ENCODE assay signal across 8 cellular contexts in genomic region chr16:50665128-50665878, GRCh38. TPM values are rescaled to one million over a fixed set of nuclear protein-coding genes. Genes with fewer than 3 reads are reported as not detected.
DNase-seq lines count a peak whose midpoint lies in the region; ATAC-seq lines count a peak whose summit lies in the region.

No MANE protein-coding gene starts in this region.

- peaks cover 34% of the 10 kb centered on the region for H3K36me3 Mint-ChIP-seq in activated naive CD4-positive, alpha-beta T cell treated with anti-CD3 and anti-CD28 coated beads, Interleukin-2, amount 10 ng/mL, durations not matched to agents 7 days and 5 days

- CTCF ChIA-PET in activated naive CD4-positive, alpha-beta T cell treated with anti-CD3 and anti-CD28 coated beads, Interleukin-2, amount 10 ng/mL, durations not matched to agents 7 days and 5 days (lab: Charles Lee) = interaction anchor here (0.5 to 11.9 kb wide), 39 partner anchors 8 to 640 kb away, joined by 3 to 239 read pairs (median 4); partner anchors contain the start of genes CNEP1R1, CYLD, NKD1 and SNX20

- peaks cover 47% of the 10 kb centered on the region for H3K4me1 Mint-ChIP-seq in activated naive CD4-positive, alpha-beta T cell treated with anti-CD3 and anti-CD28 coated beads, Interleukin-2, amount 10 ng/mL, durations not matched to agents 7 days and 5 days

- no peaks in the 10 kb centered on the region for H3K9me3 ChIP-seq in HUES64 (ENCODE audit: insufficient read depth, low read depth, low read length)
- no peaks in the 10 kb centered on the region for H3K9me3 ChIP-seq in SJSA1 (replicated peaks)
- H3K9me3 ChIP-seq in stomach smooth muscle (ENCODE audit: control insufficient read depth in 2 of 2, low read length in 2 of 2) = no peaks in the 10 kb centered on the region

- 29% methylated on average over 40 of the region's 40 CpGs for WGBS in HUES64

- H3K9me3 Mint-ChIP-seq in activated naive CD4-positive, alpha-beta T cell treated with anti-CD3 and anti-CD28 coated beads, Interleukin-2, amount 10 ng/mL, durations not matched to agents 7 days and 5 days = peaks cover 8% of the 10 kb centered on the region

- peak; percentile 90 for DNase-seq in GM03348 (ENCODE audit: low spot score)
- peak; percentile 67 to 77 for DNase-seq in SJSA1 (ENCODE audit: low read depth in 1 of 2, low spot score in 2 of 2)
- peak; percentile 88 for DNase-seq in activated naive CD4-positive, alpha-beta T cell treated with anti-CD3 and anti-CD28 coated beads, Interleukin-2, amount 10 ng/mL, durations not matched to agents 7 days and 5 days
- peak; percentile 59 for DNase-seq in globus pallidus (ENCODE audit: low spot score)
- DNase-seq in non-pigmented ciliary epithelial cell (ENCODE audit: low read depth) = peak; percentile 20

- no peaks in the 10 kb centered on the region for H3K36me3 ChIP-seq in HUES64 (ENCODE audit: insufficient read depth, low read length)
- H3K36me3 ChIP-seq in SJSA1 = no peaks in the 10 kb centered on the region
- H3K36me3 ChIP-seq in stomach smooth muscle (ENCODE audit: control insufficient read depth in 2 of 2, insufficient read depth in 2 of 2, low read length in 2 of 2) = no peaks in the 10 kb centered on the region

- ATAC-seq in GM21737 (IDR thresholded peaks at IDR 0.05; ENCODE audit: unreplicated experiment) = no peak

- peak overlapping the region; percentile 81 for H3K27ac Mint-ChIP-seq in activated naive CD4-positive, alpha-beta T cell treated with anti-CD3 and anti-CD28 coated beads, Interleukin-2, amount 10 ng/mL, durations not matched to agents 7 days and 5 days

- H3K27me3 ChIP-seq in HUES64 (ENCODE audit: insufficient read depth, low read length) (peaks cover 6% of the 10 kb centered on the region), SJSA1 (replicated peaks) (no peaks in the 10 kb centered on the region), stomach smooth muscle (ENCODE audit: control insufficient read depth in 1 of 2, insufficient read depth in 2 of 2, low read length in 2 of 2) (no peaks in the 10 kb centered on the region)

- H3K27ac ChIP-seq in HUES64 (ENCODE audit: low read depth, low read length) = no peak overlapping the region
- no peak overlapping the region for H3K27ac ChIP-seq in SJSA1
- H3K27ac ChIP-seq in stomach smooth muscle (ENCODE audit: low read length) = peak overlapping the region; percentile 53

- peaks cover 6% of the 10 kb centered on the region for H3K27me3 Mint-ChIP-seq in activated naive CD4-positive, alpha-beta T cell treated with anti-CD3 and anti-CD28 coated beads, Interleukin-2, amount 10 ng/mL, durations not matched to agents 7 days and 5 days

- H3K4me1 ChIP-seq in HUES64 (ENCODE audit: insufficient read depth, low read length) (no peaks in the 10 kb centered on the region), SJSA1 (replicated peaks) (0 out of 2 replicates have a peak, but pooled peaks cover 3% of the 10 kb centered on the region), stomach smooth muscle (ENCODE audit: control insufficient read depth, insufficient read depth, low read length) (peaks cover 14% of the 10 kb centered on the region)

- H3K4me3 Mint-ChIP-seq in activated naive CD4-positive, alpha-beta T cell treated with anti-CD3 and anti-CD28 coated beads, Interleukin-2, amount 10 ng/mL, durations not matched to agents 7 days and 5 days = peak overlapping the region; percentile 58

- H3K9ac ChIP-seq in HUES64 (ENCODE audit: low read depth, low read length) = peak overlapping the region; percentile 39
- peak overlapping the region; percentile 78 to 89 for H3K9ac ChIP-seq in stomach smooth muscle (ENCODE audit: low read length in 2 of 2)

- H3K4me3 ChIP-seq in HUES64 (ENCODE audit: low read length) (peak overlapping the region; percentile 56), SJSA1 (peak overlapping the region; percentile 31), stomach smooth muscle (ENCODE audit: low read length in 2 of 2) (peak overlapping the region; percentile 75)

RNA-seq across cellular contexts. Expression of gene SNX20, which starts 15.8 kb away (rescaled TPM):
- polyA plus RNA-seq in HUES64 (2013, experiment 1 of 2) = not detected
- polyA plus RNA-seq in HUES64 (2013, experiment 2 of 2) = not detected
- not detected in 2 replicates for total RNA-seq in SJSA1 (2014; rRNA removed; shearing (Covaris generic))

RNA-seq across cellular contexts. Expression of gene NOD2, which starts 28.1 kb away (rescaled TPM):
- polyA plus RNA-seq in HUES64 (2013, experiment 1 of 2) = 0.10 TPM
- 0.44 TPM for polyA plus RNA-seq in HUES64 (2013, experiment 2 of 2)
- 0.05 TPM in 1 of 2 replicates, not detected in the other for total RNA-seq in SJSA1 (2014; rRNA removed; shearing (Covaris generic))

Comparison
In these comparisons a context has a peak if more than half of its experiments do, and no peak if none do; other contexts are left out.
1. DNase-seq: peak in every context shown above with its lines; median percentile 90 in GM03348; 88 in activated naive CD4-positive, alpha-beta T cell treated with anti-CD3 and anti-CD28 coated beads, Interleukin-2, amount 10 ng/mL, durations not matched to agents 7 days and 5 days; 72 in SJSA1; 59 in globus pallidus; 20 in non-pigmented ciliary epithelial cell.